In the genomic region with DNA sequence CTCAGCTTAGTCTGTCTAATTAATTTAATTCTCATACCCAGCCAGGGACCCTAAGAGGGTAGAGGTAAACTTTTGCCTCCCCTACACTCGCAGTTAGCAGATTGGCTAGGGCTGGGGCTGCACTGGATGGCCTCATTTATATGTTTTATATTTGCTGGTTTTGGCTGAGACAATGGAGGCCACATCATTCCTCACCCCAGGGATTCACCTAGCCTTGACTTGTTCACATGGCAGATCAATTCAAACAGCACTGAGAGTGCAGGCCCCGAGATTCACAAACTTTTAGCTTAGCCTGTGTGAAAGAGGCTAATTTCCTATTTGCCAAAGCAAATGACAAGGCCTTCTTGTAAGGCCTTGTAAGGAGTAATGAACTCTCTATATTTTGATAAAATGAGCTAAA, we compare ENCODE assay signal across 1 cellular context.
TF ChIP-seq lines count a peak whose summit lies in the region.

No MANE protein-coding gene starts in this region.

TF ChIP-seq in WTC11, 78 proteins besides CTCF, POLR2A, EP300 and RAD21 (continued from another document):
- no peak for TF ChIP-seq ELF4 (CRISPR knock-in tag; IDR thresholded peaks at IDR 0.05; ENCODE audit: low read depth)
- no peak for TF ChIP-seq OVOL2 (CRISPR knock-in tag; IDR thresholded peaks at IDR 0.05; ENCODE audit: borderline replicate concordance)
